In the genomic region with DNA sequence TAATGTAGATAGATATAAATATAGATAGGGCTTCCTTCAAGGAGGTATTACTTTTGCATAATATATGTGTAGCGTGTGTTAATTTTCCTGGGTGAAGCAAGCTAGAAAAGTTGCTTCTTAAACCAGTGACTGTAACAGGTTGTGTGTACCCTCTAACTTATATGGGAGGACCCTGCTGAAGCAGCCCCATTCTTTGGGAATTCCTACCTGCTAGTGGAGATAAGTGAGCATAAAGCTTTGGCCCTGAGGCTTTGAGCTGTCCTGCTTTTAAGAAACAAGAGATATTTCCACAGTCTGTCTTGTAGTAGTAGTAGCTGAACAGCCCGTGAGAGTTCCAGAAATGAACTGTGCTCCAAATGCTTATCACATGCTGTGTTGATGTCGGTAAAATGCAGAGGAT, we compare ENCODE assay signal across 1 cellular context.
TF ChIP-seq lines count a peak whose summit lies in the region.

No MANE protein-coding gene starts in this region.

TF ChIP-seq in GM23338, 12 proteins besides CTCF, POLR2A, EP300 and RAD21 (continued from another document):
- TF ChIP-seq, protein P1, sequence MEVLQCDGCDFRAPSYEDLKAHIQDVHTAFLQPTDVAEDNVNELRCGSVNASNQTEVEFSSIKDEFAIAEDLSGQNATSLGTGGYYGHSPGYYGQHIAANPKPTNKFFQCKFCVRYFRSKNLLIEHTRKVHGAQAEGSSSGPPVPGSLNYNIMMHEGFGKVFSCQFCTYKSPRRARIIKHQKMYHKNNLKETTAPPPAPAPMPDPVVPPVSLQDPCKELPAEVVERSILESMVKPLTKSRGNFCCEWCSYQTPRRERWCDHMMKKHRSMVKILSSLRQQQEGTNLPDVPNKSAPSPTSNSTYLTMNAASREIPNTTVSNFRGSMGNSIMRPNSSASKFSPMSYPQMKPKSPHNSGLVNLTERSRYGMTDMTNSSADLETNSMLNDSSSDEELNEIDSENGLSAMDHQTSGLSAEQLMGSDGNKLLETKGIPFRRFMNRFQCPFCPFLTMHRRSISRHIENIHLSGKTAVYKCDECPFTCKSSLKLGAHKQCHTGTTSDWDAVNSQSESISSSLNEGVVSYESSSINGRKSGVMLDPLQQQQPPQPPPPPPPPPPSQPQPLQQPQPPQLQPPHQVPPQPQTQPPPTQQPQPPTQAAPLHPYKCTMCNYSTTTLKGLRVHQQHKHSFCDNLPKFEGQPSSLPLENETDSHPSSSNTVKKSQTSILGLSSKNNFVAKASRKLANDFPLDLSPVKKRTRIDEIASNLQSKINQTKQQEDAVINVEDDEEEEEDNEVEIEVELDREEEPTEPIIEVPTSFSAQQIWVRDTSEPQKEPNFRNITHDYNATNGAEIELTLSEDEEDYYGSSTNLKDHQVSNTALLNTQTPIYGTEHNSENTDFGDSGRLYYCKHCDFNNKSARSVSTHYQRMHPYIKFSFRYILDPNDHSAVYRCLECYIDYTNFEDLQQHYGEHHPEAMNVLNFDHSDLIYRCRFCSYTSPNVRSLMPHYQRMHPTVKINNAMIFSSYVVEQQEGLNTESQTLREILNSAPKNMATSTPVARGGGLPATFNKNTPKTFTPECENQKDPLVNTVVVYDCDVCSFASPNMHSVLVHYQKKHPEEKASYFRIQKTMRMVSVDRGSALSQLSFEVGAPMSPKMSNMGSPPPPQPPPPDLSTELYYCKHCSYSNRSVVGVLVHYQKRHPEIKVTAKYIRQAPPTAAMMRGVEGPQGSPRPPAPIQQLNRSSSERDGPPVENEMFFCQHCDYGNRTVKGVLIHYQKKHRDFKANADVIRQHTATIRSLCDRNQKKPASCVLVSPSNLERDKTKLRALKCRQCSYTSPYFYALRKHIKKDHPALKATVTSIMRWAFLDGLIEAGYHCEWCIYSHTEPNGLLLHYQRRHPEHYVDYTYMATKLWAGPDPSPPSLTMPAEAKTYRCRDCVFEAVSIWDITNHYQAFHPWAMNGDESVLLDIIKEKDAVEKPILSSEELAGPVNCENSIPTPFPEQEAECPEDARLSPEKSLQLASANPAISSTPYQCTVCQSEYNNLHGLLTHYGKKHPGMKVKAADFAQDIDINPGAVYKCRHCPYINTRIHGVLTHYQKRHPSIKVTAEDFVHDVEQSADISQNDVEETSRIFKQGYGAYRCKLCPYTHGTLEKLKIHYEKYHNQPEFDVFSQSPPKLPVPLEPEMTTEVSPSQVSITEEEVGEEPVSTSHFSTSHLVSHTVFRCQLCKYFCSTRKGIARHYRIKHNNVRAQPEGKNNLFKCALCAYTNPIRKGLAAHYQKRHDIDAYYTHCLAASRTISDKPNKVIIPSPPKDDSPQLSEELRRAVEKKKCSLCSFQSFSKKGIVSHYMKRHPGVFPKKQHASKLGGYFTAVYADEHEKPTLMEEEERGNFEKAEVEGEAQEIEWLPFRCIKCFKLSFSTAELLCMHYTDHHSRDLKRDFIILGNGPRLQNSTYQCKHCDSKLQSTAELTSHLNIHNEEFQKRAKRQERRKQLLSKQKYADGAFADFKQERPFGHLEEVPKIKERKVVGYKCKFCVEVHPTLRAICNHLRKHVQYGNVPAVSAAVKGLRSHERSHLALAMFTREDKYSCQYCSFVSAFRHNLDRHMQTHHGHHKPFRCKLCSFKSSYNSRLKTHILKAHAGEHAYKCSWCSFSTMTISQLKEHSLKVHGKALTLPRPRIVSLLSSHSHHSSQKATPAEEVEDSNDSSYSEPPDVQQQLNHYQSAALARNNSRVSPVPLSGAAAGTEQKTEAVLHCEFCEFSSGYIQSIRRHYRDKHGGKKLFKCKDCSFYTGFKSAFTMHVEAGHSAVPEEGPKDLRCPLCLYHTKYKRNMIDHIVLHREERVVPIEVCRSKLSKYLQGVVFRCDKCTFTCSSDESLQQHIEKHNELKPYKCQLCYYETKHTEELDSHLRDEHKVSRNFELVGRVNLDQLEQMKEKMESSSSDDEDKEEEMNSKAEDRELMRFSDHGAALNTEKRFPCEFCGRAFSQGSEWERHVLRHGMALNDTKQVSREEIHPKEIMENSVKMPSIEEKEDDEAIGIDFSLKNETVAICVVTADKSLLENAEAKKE (CRISPR knock-in tag; IDR thresholded peaks at IDR 0.05) = no peak
- TF ChIP-seq NANOG (IDR thresholded peaks at IDR 0.05; ENCODE audit: borderline replicate concordance) (no peak), ZNF331 (CRISPR knock-in tag; IDR thresholded peaks at IDR 0.05; ENCODE audit: low read depth) (no peak), EZH2 (IDR thresholded peaks at IDR 0.05; ENCODE audit: low read depth, unreplicated experiment) (no peak), CREB1 (CRISPR knock-in tag; IDR thresholded peaks at IDR 0.05; ENCODE audit: low read depth) (no peak)
TF ChIP-seq in GM23338: peak in this region for 0.
